1 cellular context compared by ENCODE assay signal in the genomic region with DNA sequence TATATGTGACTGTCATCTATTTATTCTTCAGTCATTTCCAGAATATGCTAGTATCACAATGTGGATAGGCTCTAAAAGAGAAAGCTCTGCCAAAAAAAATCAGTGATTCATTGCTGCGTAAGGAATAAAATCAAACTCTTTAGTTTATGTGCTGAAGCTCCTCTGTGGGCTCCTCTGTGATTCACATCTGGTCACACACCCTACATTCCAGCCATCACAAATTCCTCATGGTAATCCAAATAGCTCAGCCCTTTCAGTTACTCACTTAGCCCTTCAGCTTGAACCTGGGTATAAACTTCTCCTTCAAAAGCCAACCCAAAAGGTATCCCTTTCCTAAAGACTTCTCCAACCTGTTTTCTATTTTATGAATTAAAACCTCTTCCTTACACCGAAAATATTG.
TF ChIP-seq lines count a peak whose summit lies in the region.

No MANE protein-coding gene starts in this region.

TF ChIP-seq in GM12878, 131 proteins besides CTCF, POLR2A, EP300 and RAD21:
- TF ChIP-seq, protein P1, sequence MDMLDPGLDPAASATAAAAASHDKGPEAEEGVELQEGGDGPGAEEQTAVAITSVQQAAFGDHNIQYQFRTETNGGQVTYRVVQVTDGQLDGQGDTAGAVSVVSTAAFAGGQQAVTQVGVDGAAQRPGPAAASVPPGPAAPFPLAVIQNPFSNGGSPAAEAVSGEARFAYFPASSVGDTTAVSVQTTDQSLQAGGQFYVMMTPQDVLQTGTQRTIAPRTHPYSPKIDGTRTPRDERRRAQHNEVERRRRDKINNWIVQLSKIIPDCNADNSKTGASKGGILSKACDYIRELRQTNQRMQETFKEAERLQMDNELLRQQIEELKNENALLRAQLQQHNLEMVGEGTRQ (IDR thresholded peaks at IDR 0.05; ENCODE audit: borderline replicate concordance, low read depth, low read length) = no peak
- TF ChIP-seq NBN (IDR thresholded peaks at IDR 0.05) (no peak), EZH2 (IDR thresholded peaks at IDR 0.05; ENCODE audit: borderline replicate concordance, control insufficient read depth, low read depth, low read length) (no peak)
